23 cellular contexts compared by ENCODE assay signal in the genomic region with DNA sequence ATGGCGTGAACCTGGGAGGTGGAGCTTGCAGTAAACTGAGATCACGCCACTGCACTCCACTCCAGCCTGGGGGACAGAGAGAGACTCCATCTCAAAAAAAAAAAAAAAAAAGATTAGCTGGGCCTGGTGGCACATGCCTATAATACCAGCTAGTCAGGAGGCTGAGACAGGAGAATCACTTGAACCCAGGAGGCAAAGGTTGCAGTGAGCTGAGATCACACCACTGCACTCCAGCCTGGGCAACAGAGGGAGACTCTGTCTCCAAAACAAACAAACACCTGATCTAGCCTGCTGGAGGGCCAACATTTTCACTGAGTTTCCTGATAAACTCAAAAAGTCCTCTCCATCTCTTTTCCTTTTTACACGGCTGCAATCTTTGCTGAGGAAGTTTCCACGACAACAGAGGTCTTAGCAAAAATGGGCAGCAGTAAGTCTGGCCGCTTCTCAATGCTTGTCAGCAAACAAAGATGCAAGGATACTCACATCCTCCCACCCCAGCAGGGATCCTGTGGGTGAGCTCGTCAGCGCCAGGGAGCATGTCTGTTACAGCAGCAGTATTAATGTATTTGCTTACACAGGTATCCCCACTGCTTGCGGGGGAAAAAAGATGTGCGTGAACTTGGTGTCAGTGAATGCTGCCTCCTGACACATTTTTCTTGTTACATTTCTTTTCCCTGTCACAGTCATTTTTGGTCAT. TPM values are rescaled to one million over a fixed set of nuclear protein-coding genes. Genes with fewer than 3 reads are reported as not detected.
A peak's percentile ranks its signal among the peaks of the same experiment; 100 is the strongest.
DNase-seq lines count a peak whose midpoint lies in the region; ATAC-seq and TF ChIP-seq lines count a peak whose summit lies in the region.
"Had no signal": no experiment of that assay in that cellular context is flagged by ENCODE, and none has a peak within 500 bp of the region (broad histone marks: within the 10 kb centered on the region; RNA-seq: fewer than 3 reads in every experiment).

No MANE protein-coding gene starts in this region.

- H3K9me3 Mint-ChIP-seq in endodermal cell = peaks cover 7% of the 10 kb centered on the region
- H3K9me3 Mint-ChIP-seq: CD8-positive, alpha-beta memory T cell had no signal

- no peak overlapping the region for H3K4me3 Mint-ChIP-seq in endodermal cell
- H3K4me3 Mint-ChIP-seq: CD14-positive monocyte; CD8-positive, alpha-beta memory T cell had no signal

- no peaks in the 10 kb centered on the region for H3K27me3 ChIP-seq in endodermal cell (ENCODE audit: control insufficient read depth, insufficient read depth, low read length, poor library complexity, severe bottlenecking)
- H3K27me3 ChIP-seq in right lobe of liver = no peaks in the 10 kb centered on the region
- H3K27me3 ChIP-seq: BE2C had no signal

- H3K36me3 ChIP-seq in endodermal cell (ENCODE audit: control insufficient read depth, insufficient read depth, low read length) (no peaks in the 10 kb centered on the region), right lobe of liver (no peaks in the 10 kb centered on the region)
- H3K36me3 ChIP-seq: BE2C had no signal

- H3K4me1 ChIP-seq in endodermal cell (ENCODE audit: control insufficient read depth, insufficient read depth, low read length) = peaks cover 6% of the 10 kb centered on the region
- peaks cover 0 to 36% (median 13%) of the 10 kb centered on the region in 4 donors for H3K4me1 ChIP-seq in right lobe of liver
- H3K4me1 ChIP-seq: BE2C had no signal

- no peaks in the 10 kb centered on the region for H3K36me3 Mint-ChIP-seq in endodermal cell (ENCODE audit: low read depth)
- H3K36me3 Mint-ChIP-seq: CD14-positive monocyte; CD8-positive, alpha-beta memory T cell had no signal

- no peak overlapping the region for H3K4me3 ChIP-seq in endodermal cell (ENCODE audit: low read length)
- H3K4me3 ChIP-seq in right lobe of liver = no peak overlapping the region
- H3K4me3 ChIP-seq: SK-N-MC had no signal

- H3K27ac ChIP-seq in endodermal cell (ENCODE audit: low read depth, low read length) (no peak overlapping the region), right lobe of liver (peak overlapping the region in 2 of 3 donors; percentile 69 to 73)
- H3K27ac ChIP-seq: HL-60, SK-N-MC had no signal

- H3K27me3 Mint-ChIP-seq in endodermal cell (ENCODE audit: insufficient read depth) = peaks cover 12% of the 10 kb centered on the region

- H3K9me3 ChIP-seq in endodermal cell (ENCODE audit: control insufficient read depth, low read length) (peaks cover 14% of the 10 kb centered on the region), right lobe of liver (no peaks in the 10 kb centered on the region)
- H3K9me3 ChIP-seq: BE2C had no signal

- peak; percentile 62 to 71 (median 64) for ATAC-seq in right lobe of liver

- DNase-seq in NCI-H146 (lab: John Stamatoyannopoulos, UW) = peak; percentile 36
- no peak for DNase-seq in NCI-H146 treated with DMSO at 0.1 percent for 48 hours (lab: John Stamatoyannopoulos, UW; ENCODE audit: unreplicated experiment)
- peak; percentile 37 for DNase-seq in NCI-H345 (lab: John Stamatoyannopoulos, UW)
- DNase-seq in endodermal cell = peak; percentile 50
- DNase-seq in right lobe of liver = peak in 1 of 3 donors; percentile 64
- no peak for DNase-seq in DMS53 (lab: John Stamatoyannopoulos, UW)
- no peak for DNase-seq in stimulated activated CD4-positive, alpha-beta T cell treated with anti-CD3 and anti-CD28 coated beads, Interleukin-4, amount 100 ng/mL, for 1 hour
- DNase-seq: 8988T; ACHN; BE2C; Calu3; CD8-positive, alpha-beta memory T cell; DMS153; NCI-H1048; NCI-H1436 treated with DMSO at 0.1 percent for 48 hours; NCI-H2029; NCI-H2227 treated with DMSO at 0.1 percent for 48 hours; NCI-H510A treated with DMSO at 0.1 percent for 48 hours; NCI-H82; SIG-M5 had no signal

- no peak for TF ChIP-seq POLR2A in right lobe of liver (IDR thresholded peaks at IDR 0.05)

- no peak overlapping the region for H3K9ac ChIP-seq in endodermal cell (ENCODE audit: extremely low read depth, low read length, poor library complexity, severe bottlenecking)

- TF ChIP-seq CTCF in endodermal cell (conservative IDR thresholded peaks at IDR 0.05) (no peak), right lobe of liver (IDR thresholded peaks at IDR 0.05) (no peak)

- intact Hi-C loops in right lobe of liver (cut with DNase I) = no loop called here

- 69 to 83% methylated on average over 7 to 9 of the region's 9 CpGs for WGBS in endodermal cell (ENCODE audit: insufficient coverage in 1 of 2, insufficient read length in 1 of 2), 2 experiments
- 57% methylated on average over 7 of the region's 9 CpGs for WGBS in right lobe of liver (ENCODE audit: insufficient coverage, low coverage, low lambda C conversion rate, missing lambda C conversion rate)

- H3K4me1 Mint-ChIP-seq in endodermal cell = peaks cover 3% of the 10 kb centered on the region
- H3K4me1 Mint-ChIP-seq: CD8-positive, alpha-beta memory T cell had no signal

- H3K27ac Mint-ChIP-seq in endodermal cell = no peak overlapping the region
- H3K27ac Mint-ChIP-seq: CD14-positive monocyte had no signal

RNA-seq across cellular contexts. Expression of a gene that starts 21.0 kb away (rescaled TPM):
- total RNA-seq in endodermal cell (10 to 100 TPM; 18.7 to 20.1 TPM), right lobe of liver (10 to 100 TPM in 3 of 6 experiments, 1 to 10 TPM in 3; 7.5 to 11.7 (median 10.6) TPM)
- 20.8 TPM for polyA plus RNA-seq in endodermal cell (2013, experiment 1 of 2)
- 16.6 TPM for polyA plus RNA-seq in endodermal cell (2013, experiment 2 of 2)

RNA-seq across cellular contexts. Expression of a gene that starts 44.4 kb away (rescaled TPM):
- not detected for total RNA-seq in endodermal cell
- polyA plus RNA-seq in endodermal cell (2013, experiment 1 of 2) = not detected
- polyA plus RNA-seq in endodermal cell (2013, experiment 2 of 2) = not detected
- under 1 TPM in 2 of 6 experiments, not detected in 4; 0.09 to 0.11 TPM for total RNA-seq in right lobe of liver
- polyA plus RNA-seq: CD14-positive monocyte; CD8-positive, alpha-beta memory T cell had no signal

Comparison
In these comparisons a context has a peak if more than half of its experiments do, and no peak if none do; other contexts are left out.
1. DNase-seq: peak in NCI-H146 (single experiment), NCI-H345 (single experiment) and endodermal cell (single experiment); none in NCI-H146 treated with DMSO at 0.1 percent for 48 hours (single experiment), DMS53 (single experiment) and stimulated activated CD4-positive, alpha-beta T cell treated with anti-CD3 and anti-CD28 coated beads, Interleukin-4, amount 100 ng/mL, for 1 hour (single experiment).